Comparison of ENCODE assay signal across 29 cellular contexts in the genomic region with DNA sequence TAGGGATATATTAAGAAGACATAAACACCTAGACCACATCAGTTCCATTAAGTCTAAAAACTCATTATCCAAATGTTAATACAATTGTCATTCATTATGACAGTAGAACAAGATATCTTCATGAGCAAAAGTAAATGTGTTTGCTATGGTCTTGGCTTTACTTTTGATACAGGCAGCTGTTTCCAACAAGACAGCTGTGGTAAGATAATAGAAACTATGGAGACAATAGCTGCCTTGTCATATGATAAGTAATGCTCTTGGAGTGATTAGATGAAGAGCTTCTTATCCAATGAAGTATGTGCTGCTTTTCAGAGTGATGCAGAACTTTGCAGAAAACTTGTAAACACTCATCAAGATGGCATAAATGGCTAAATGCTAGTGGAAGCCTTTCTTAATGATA.
"Had no signal": no experiment of that assay in that cellular context is flagged by ENCODE, and none has a peak within 500 bp of the region (broad histone marks: within the 10 kb centered on the region; RNA-seq: fewer than 3 reads in every experiment).

No MANE protein-coding gene starts in this region.

- H3K27me3 ChIP-seq: ascending aorta, breast epithelium, cardiac muscle cell, colonic mucosa, esophagus squamous epithelium, gastroesophageal sphincter had no signal

- H3K27ac ChIP-seq: ascending aorta, breast epithelium, cardiac muscle cell, colonic mucosa, epithelial cell of prostate, esophagus squamous epithelium, gastroesophageal sphincter had no signal

- H3K27ac Mint-ChIP-seq: activated CD4-positive, alpha-beta memory T cell treated with anti-CD3 and anti-CD28 coated beads for 36 hours; activated CD4-positive, alpha-beta T cell treated with anti-CD3 and anti-CD28 coated beads for 36 hours; activated CD4-positive, alpha-beta T cell treated with anti-CD3 and anti-CD28 coated beads, Interleukin-2, amount 10 ng/mL, durations not matched to agents 24 days and 14 days; activated CD8-positive, alpha-beta memory T cell treated with anti-CD3 and anti-CD28 coated beads, Interleukin-2, amount 10 ng/mL, durations not matched to agents 7 days and 5 days; activated CD8-positive, alpha-beta T cell treated with anti-CD3 and anti-CD28 coated beads, Interleukin-2, amount 10 ng/mL, durations not matched to agents 7 days and 5 days; activated naive CD4-positive, alpha-beta T cell treated with anti-CD3 and anti-CD28 coated beads, Interleukin-2, amount 10 ng/mL, durations not matched to agents 7 days and 5 days; activated naive CD4-positive, alpha-beta T cell treated with anti-CD3 and anti-CD28 coated beads, Interleukin-2, amount 50 U/mL, for 72 hours; activated naive CD8-positive, alpha-beta T cell treated with anti-CD3 and anti-CD28 coated beads, Interleukin-2, amount 10 ng/mL, durations not matched to agents 7 days and 5 days; activated T-helper 1 cell treated with anti-CD3 and anti-CD28 coated beads, Interleukin-12 subunit alpha, Interleukin-12 subunit beta, Interleukin-2, Interleukin-4 antibody, amounts not matched to agents 30 ng/mL and 10 ng/mL and 1 ng/mL, durations not matched to agents 14 hours and 24 hours and 36 hours; activated T-helper 2 cell treated with anti-CD3 and anti-CD28 coated beads, Interferon-gamma antibody, Interleukin-2, Interleukin-4, amounts not matched to agents 10 μg/mL and 5 μg/mL and 100 μg/mL, durations not matched to agents 14 hours and 24 hours and 36 hours; brain had no signal

- H3K9me3 ChIP-seq: ascending aorta, breast epithelium, colonic mucosa, esophagus squamous epithelium, gastroesophageal sphincter had no signal

- H3K9me3 Mint-ChIP-seq: activated CD4-positive, alpha-beta T cell treated with anti-CD3 and anti-CD28 coated beads, Interleukin-2, amount 10 ng/mL, durations not matched to agents 24 days and 14 days; activated T-helper 1 cell treated with anti-CD3 and anti-CD28 coated beads, Interleukin-12 subunit alpha, Interleukin-12 subunit beta, Interleukin-2, Interleukin-4 antibody, amounts not matched to agents 30 ng/mL and 10 ng/mL and 1 ng/mL, durations not matched to agents 14 hours and 24 hours and 36 hours; brain had no signal

- DNase-seq: activated CD4-positive, alpha-beta memory T cell treated with anti-CD3 and anti-CD28 coated beads for 36 hours; activated CD4-positive, alpha-beta T cell treated with anti-CD3 and anti-CD28 coated beads for 36 hours; activated CD4-positive, alpha-beta T cell treated with anti-CD3 and anti-CD28 coated beads, Interleukin-2, amount 10 ng/mL, durations not matched to agents 24 days and 14 days; activated CD4-positive, CD25-positive, alpha-beta regulatory T cell; activated CD4-positive, CD25-positive, alpha-beta regulatory T cell treated with anti-CD3 and anti-CD28 coated beads, Interleukin-2, amount 50 U/mL, for 72 hours; activated CD8-positive, alpha-beta memory T cell treated with anti-CD3 and anti-CD28 coated beads, Interleukin-2, amount 10 ng/mL, durations not matched to agents 7 days and 5 days; activated CD8-positive, alpha-beta memory T cell treated with anti-CD3 and anti-CD28 coated beads, Interleukin-2, amount 50 U/mL, for 4 hours; activated CD8-positive, alpha-beta T cell treated with anti-CD3 and anti-CD28 coated beads, Interleukin-2, amount 10 ng/mL, durations not matched to agents 7 days and 5 days; activated effector memory CD4-positive, alpha-beta T cell treated with anti-CD3 and anti-CD28 coated beads, Interleukin-2, amount 50 U/mL, for 16 hours; activated naive CD4-positive, alpha-beta T cell treated with anti-CD3 and anti-CD28 coated beads, Interleukin-2, amount 10 ng/mL, durations not matched to agents 7 days and 5 days; activated naive CD8-positive, alpha-beta T cell treated with anti-CD3 and anti-CD28 coated beads, Interleukin-2, amount 10 ng/mL, durations not matched to agents 7 days and 5 days; activated T-cell treated with anti-CD3 and anti-CD28 coated beads, Interleukin-2, amount 50 U/mL, for 1 hour; activated T-cell treated with anti-CD3 and anti-CD28 coated beads, Interleukin-2, amount 50 U/mL, for 48 hours; central memory CD4-positive, alpha-beta T cell; cerebellar nuclear complex; colonic mucosa; effector CD8-positive, alpha-beta T cell; esophagus squamous epithelium; foreskin melanocyte; T-helper 2 cell had no signal

- H3K36me3 Mint-ChIP-seq: activated CD4-positive, alpha-beta memory T cell treated with anti-CD3 and anti-CD28 coated beads for 36 hours; activated CD8-positive, alpha-beta memory T cell treated with anti-CD3 and anti-CD28 coated beads, Interleukin-2, amount 10 ng/mL, durations not matched to agents 7 days and 5 days; activated naive CD4-positive, alpha-beta T cell treated with anti-CD3 and anti-CD28 coated beads, Interleukin-2, amount 10 ng/mL, durations not matched to agents 7 days and 5 days; activated naive CD4-positive, alpha-beta T cell treated with anti-CD3 and anti-CD28 coated beads, Interleukin-2, amount 50 U/mL, for 72 hours; activated naive CD8-positive, alpha-beta T cell treated with anti-CD3 and anti-CD28 coated beads, Interleukin-2, amount 10 ng/mL, durations not matched to agents 7 days and 5 days; brain had no signal

- H3K4me1 ChIP-seq: ascending aorta, breast epithelium, colonic mucosa, esophagus squamous epithelium, gastroesophageal sphincter had no signal

- H3K4me3 Mint-ChIP-seq: activated CD4-positive, alpha-beta memory T cell treated with anti-CD3 and anti-CD28 coated beads for 36 hours; activated CD4-positive, alpha-beta T cell treated with anti-CD3 and anti-CD28 coated beads for 36 hours; activated CD4-positive, alpha-beta T cell treated with anti-CD3 and anti-CD28 coated beads, Interleukin-2, amount 10 ng/mL, durations not matched to agents 24 days and 14 days; activated CD8-positive, alpha-beta memory T cell treated with anti-CD3 and anti-CD28 coated beads, Interleukin-2, amount 10 ng/mL, durations not matched to agents 7 days and 5 days; activated CD8-positive, alpha-beta T cell treated with anti-CD3 and anti-CD28 coated beads, Interleukin-2, amount 10 ng/mL, durations not matched to agents 7 days and 5 days; activated naive CD4-positive, alpha-beta T cell treated with anti-CD3 and anti-CD28 coated beads, Interleukin-2, amount 10 ng/mL, durations not matched to agents 7 days and 5 days; activated naive CD8-positive, alpha-beta T cell treated with anti-CD3 and anti-CD28 coated beads, Interleukin-2, amount 10 ng/mL, durations not matched to agents 7 days and 5 days; activated T-helper 1 cell treated with anti-CD3 and anti-CD28 coated beads, Interleukin-12 subunit alpha, Interleukin-12 subunit beta, Interleukin-2, Interleukin-4 antibody, amounts not matched to agents 30 ng/mL and 10 ng/mL and 1 ng/mL, durations not matched to agents 14 hours and 24 hours and 36 hours; brain had no signal

- H3K4me1 Mint-ChIP-seq: activated CD4-positive, alpha-beta T cell treated with anti-CD3 and anti-CD28 coated beads for 36 hours; activated CD4-positive, alpha-beta T cell treated with anti-CD3 and anti-CD28 coated beads, Interleukin-2, amount 10 ng/mL, durations not matched to agents 24 days and 14 days; activated CD8-positive, alpha-beta memory T cell treated with anti-CD3 and anti-CD28 coated beads, Interleukin-2, amount 10 ng/mL, durations not matched to agents 7 days and 5 days; activated naive CD4-positive, alpha-beta T cell treated with anti-CD3 and anti-CD28 coated beads, Interleukin-2, amount 10 ng/mL, durations not matched to agents 7 days and 5 days; activated naive CD8-positive, alpha-beta T cell treated with anti-CD3 and anti-CD28 coated beads, Interleukin-2, amount 10 ng/mL, durations not matched to agents 7 days and 5 days; brain had no signal

- ATAC-seq: activated CD4-positive, alpha-beta T cell treated with anti-CD3 and anti-CD28 coated beads for 36 hours; activated CD8-positive, alpha-beta memory T cell treated with anti-CD3 and anti-CD28 coated beads, Interleukin-2, amount 10 ng/mL, durations not matched to agents 7 days and 5 days; activated CD8-positive, alpha-beta T cell treated with anti-CD3 and anti-CD28 coated beads, Interleukin-2, amount 10 ng/mL, durations not matched to agents 7 days and 5 days; activated naive CD4-positive, alpha-beta T cell treated with anti-CD3 and anti-CD28 coated beads, Interleukin-2, amount 50 U/mL, for 72 hours; gastroesophageal sphincter had no signal

- H3K27me3 Mint-ChIP-seq: activated CD4-positive, alpha-beta memory T cell treated with anti-CD3 and anti-CD28 coated beads for 36 hours; activated CD4-positive, alpha-beta T cell treated with anti-CD3 and anti-CD28 coated beads for 36 hours; activated CD4-positive, alpha-beta T cell treated with anti-CD3 and anti-CD28 coated beads, Interleukin-2, amount 10 ng/mL, durations not matched to agents 24 days and 14 days; activated CD8-positive, alpha-beta memory T cell treated with anti-CD3 and anti-CD28 coated beads, Interleukin-2, amount 10 ng/mL, durations not matched to agents 7 days and 5 days; activated naive CD4-positive, alpha-beta T cell treated with anti-CD3 and anti-CD28 coated beads, Interleukin-2, amount 10 ng/mL, durations not matched to agents 7 days and 5 days; activated naive CD8-positive, alpha-beta T cell treated with anti-CD3 and anti-CD28 coated beads, Interleukin-2, amount 10 ng/mL, durations not matched to agents 7 days and 5 days; brain had no signal

- H3K36me3 ChIP-seq: ascending aorta, breast epithelium, cardiac muscle cell, colonic mucosa, esophagus squamous epithelium, gastroesophageal sphincter had no signal

- H3K4me3 ChIP-seq: ascending aorta, breast epithelium, cardiac muscle cell, colonic mucosa, esophagus squamous epithelium, gastroesophageal sphincter had no signal
